Comparison of ENCODE assay signal across 11 cellular contexts in the genomic region with DNA sequence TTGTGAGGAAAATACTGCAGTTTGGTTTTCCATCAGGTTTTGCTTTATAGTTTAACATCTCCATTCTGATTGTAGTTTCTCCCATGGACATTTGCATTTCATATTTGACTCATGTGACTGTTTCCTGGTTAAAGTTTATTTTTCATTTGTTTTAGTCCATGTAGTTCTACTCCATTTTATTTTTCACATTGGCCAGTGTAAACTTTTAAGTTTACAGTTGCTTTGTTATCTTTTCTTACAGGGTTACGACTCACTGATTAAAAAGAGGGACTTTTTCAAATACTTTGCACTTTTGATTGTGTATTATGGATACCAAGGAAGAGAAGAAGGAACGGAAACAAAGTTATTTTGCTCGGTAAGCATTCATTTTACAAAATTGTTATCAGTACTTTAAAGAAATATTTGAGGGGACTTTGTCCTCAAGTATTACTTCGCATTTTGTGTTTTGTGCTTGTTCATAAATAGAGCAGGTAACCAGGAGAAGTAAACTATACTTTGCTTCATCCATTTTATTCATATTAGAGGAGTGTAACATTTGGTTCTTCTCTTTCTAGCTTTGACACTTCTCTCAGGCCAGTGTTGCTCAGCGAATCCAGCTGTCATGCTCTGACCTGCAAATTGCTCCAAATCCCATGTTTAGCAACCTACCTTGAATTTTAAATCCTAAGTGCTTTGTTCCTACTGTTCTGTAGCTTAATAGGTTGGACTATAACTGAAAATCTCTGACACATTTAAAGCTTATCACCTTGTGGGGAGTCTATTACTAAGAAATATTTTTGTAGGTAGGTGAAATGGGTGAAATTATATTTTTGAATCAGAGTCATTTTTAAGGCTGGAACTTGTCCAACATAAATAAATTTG. TPM values are rescaled to one million over a fixed set of nuclear protein-coding genes. Genes with fewer than 3 reads are reported as not detected.
DNase-seq lines count a peak whose midpoint lies in the region; ATAC-seq and TF ChIP-seq lines count a peak whose summit lies in the region.
"Had no signal": no experiment of that assay in that cellular context is flagged by ENCODE, and none has a peak within 500 bp of the region (broad histone marks: within the 10 kb centered on the region; RNA-seq: fewer than 3 reads in every experiment).

No MANE protein-coding gene starts in this region.

- ATAC-seq in activated CD8-positive, alpha-beta T cell treated with anti-CD3 and anti-CD28 coated beads for 36 hours = no peak
- no peak for ATAC-seq in activated CD8-positive, alpha-beta T cell treated with anti-CD3 and anti-CD28 coated beads, Interleukin-2, amount 10 ng/mL, durations not matched to agents 7 days and 5 days
- ATAC-seq in activated B cell treated with CpG ODN at 0.5 μM for 24 hours (ENCODE audit: low read depth) = no peak
- ATAC-seq in left lobe of liver = peak; percentile 53

- no peaks in the 10 kb centered on the region for H3K36me3 ChIP-seq in transverse colon

- H3K4me3 Mint-ChIP-seq in activated CD8-positive, alpha-beta T cell treated with anti-CD3 and anti-CD28 coated beads for 36 hours = no peak overlapping the region
- H3K4me3 Mint-ChIP-seq in activated CD8-positive, alpha-beta T cell treated with anti-CD3 and anti-CD28 coated beads, Interleukin-2, amount 10 ng/mL, durations not matched to agents 7 days and 5 days = no peak overlapping the region
- H3K4me3 Mint-ChIP-seq in activated B cell treated with CpG ODN at 0.5 μM for 24 hours = peak overlapping the region; percentile 64

- H3K9me3 ChIP-seq in transverse colon = no peaks in the 10 kb centered on the region

- peaks cover 45% of the 10 kb centered on the region for H3K36me3 Mint-ChIP-seq in activated CD8-positive, alpha-beta T cell treated with anti-CD3 and anti-CD28 coated beads for 36 hours (ENCODE audit: low read depth)
- H3K36me3 Mint-ChIP-seq in activated CD8-positive, alpha-beta T cell treated with anti-CD3 and anti-CD28 coated beads, Interleukin-2, amount 10 ng/mL, durations not matched to agents 7 days and 5 days (ENCODE audit: low read depth) = peaks cover 41% of the 10 kb centered on the region
- peaks cover 22% of the 10 kb centered on the region for H3K36me3 Mint-ChIP-seq in activated B cell treated with CpG ODN at 0.5 μM for 24 hours (ENCODE audit: low read depth)

- peaks cover 52% of the 10 kb centered on the region for H3K4me1 Mint-ChIP-seq in activated CD8-positive, alpha-beta T cell treated with anti-CD3 and anti-CD28 coated beads for 36 hours (ENCODE audit: low read depth)
- peaks cover 21% of the 10 kb centered on the region for H3K4me1 Mint-ChIP-seq in activated CD8-positive, alpha-beta T cell treated with anti-CD3 and anti-CD28 coated beads, Interleukin-2, amount 10 ng/mL, durations not matched to agents 7 days and 5 days (ENCODE audit: low read depth)
- peaks cover 67% of the 10 kb centered on the region for H3K4me1 Mint-ChIP-seq in activated B cell treated with CpG ODN at 0.5 μM for 24 hours

- no peak for DNase-seq in activated CD8-positive, alpha-beta T cell treated with anti-CD3 and anti-CD28 coated beads for 36 hours
- no peak for DNase-seq in activated CD8-positive, alpha-beta T cell treated with anti-CD3 and anti-CD28 coated beads, Interleukin-2, amount 10 ng/mL, durations not matched to agents 7 days and 5 days
- DNase-seq in activated B cell treated with CpG ODN at 0.5 μM for 24 hours (no peak), left lobe of liver (ENCODE audit: low spot score) (no peak), transverse colon (no peak), NCI-H82 treated with DMSO at 0.1 percent for 48 hours (lab: John Stamatoyannopoulos, UW; ENCODE audit: unreplicated experiment) (no peak), posterior vena cava (ENCODE audit: low spot score) (no peak), NCI-H446 treated with DMSO at 0.1 percent for 48 hours (lab: John Stamatoyannopoulos, UW) (no peak)
- DNase-seq: Kasumi-1 had no signal

- in situ Hi-C loops in transverse colon (cut with MboI; ENCODE audit: low pct_ligation_motif_present in 1 of 4, low pct_unique_long_range_greater_than_20kb in 1 of 4, low sequenced_read_pairs in 3 of 4) = no loop called here

- 53 to 63% methylated on average over 5 of the region's 5 CpGs for WGBS in transverse colon (ENCODE audit: low coverage in 1 of 2), 2 donors

- intact Hi-C loops in activated CD8-positive, alpha-beta T cell treated with anti-CD3 and anti-CD28 coated beads for 36 hours (cut with micrococcal nuclease) = no loop called here
- intact Hi-C loops in activated B cell treated with CpG ODN at 0.5 μM for 24 hours (cut with micrococcal nuclease) (loop anchor here (2.0 kb wide), 1 partner anchor 14 kb away; no protein-coding TSS in a partner anchor), transverse colon (cut with DNase I; ENCODE audit: low total_unique reads) (loop anchor here (1.0 kb wide), 1 partner anchor 23 kb away; no protein-coding TSS in a partner anchor), posterior vena cava (cut with DNase I) (no loop called here)

- no peak for TF ChIP-seq POLR2A in transverse colon (IDR thresholded peaks at IDR 0.05)

- H3K27me3 ChIP-seq in transverse colon = no peaks in the 10 kb centered on the region

- peak overlapping the region; percentile 4 to 37 (median 16) for H3K27ac ChIP-seq in transverse colon
- H3K27ac ChIP-seq: SK-N-MC had no signal

- POLR2A ChIA-PET in activated CD8-positive, alpha-beta T cell treated with anti-CD3 and anti-CD28 coated beads for 36 hours (lab: Charles Lee) = no interaction called here
- POLR2A ChIA-PET in activated CD8-positive, alpha-beta T cell treated with anti-CD3 and anti-CD28 coated beads, Interleukin-2, amount 10 ng/mL, durations not matched to agents 7 days and 5 days (lab: Charles Lee) = no interaction called here
- POLR2A ChIA-PET in activated B cell treated with CpG ODN at 0.5 μM for 24 hours (lab: Charles Lee) = interaction anchor here (1.4 kb wide), 1 partner anchor 25 kb away, joined by 7 read pairs; the partner anchor contains the start of gene NCOA7

- H3K4me1 ChIP-seq in transverse colon = peaks cover 0 to 56% (median 18%) of the 10 kb centered on the region in 4 donors

- no peak overlapping the region for H3K4me3 ChIP-seq in transverse colon
- H3K4me3 ChIP-seq: lung, SK-N-MC had no signal

- no peaks in the 10 kb centered on the region for H3K27me3 Mint-ChIP-seq in activated CD8-positive, alpha-beta T cell treated with anti-CD3 and anti-CD28 coated beads for 36 hours
- no peaks in the 10 kb centered on the region for H3K27me3 Mint-ChIP-seq in activated CD8-positive, alpha-beta T cell treated with anti-CD3 and anti-CD28 coated beads, Interleukin-2, amount 10 ng/mL, durations not matched to agents 7 days and 5 days (ENCODE audit: low read depth)
- no peaks in the 10 kb centered on the region for H3K27me3 Mint-ChIP-seq in activated B cell treated with CpG ODN at 0.5 μM for 24 hours

- TF ChIP-seq EP300 in transverse colon (IDR thresholded peaks at IDR 0.05; ENCODE audit: low read depth) = no peak

- TF ChIP-seq CTCF in activated CD8-positive, alpha-beta T cell treated with anti-CD3 and anti-CD28 coated beads for 36 hours (IDR thresholded peaks at IDR 0.05) = no peak
- TF ChIP-seq CTCF in activated B cell treated with CpG ODN at 0.5 μM for 24 hours (IDR thresholded peaks at IDR 0.05) (no peak), transverse colon (IDR thresholded peaks at IDR 0.05) (no peak)

- peak overlapping the region; percentile 21 for H3K27ac Mint-ChIP-seq in activated CD8-positive, alpha-beta T cell treated with anti-CD3 and anti-CD28 coated beads for 36 hours
- H3K27ac Mint-ChIP-seq in activated CD8-positive, alpha-beta T cell treated with anti-CD3 and anti-CD28 coated beads, Interleukin-2, amount 10 ng/mL, durations not matched to agents 7 days and 5 days = no peak overlapping the region
- H3K27ac Mint-ChIP-seq in activated B cell treated with CpG ODN at 0.5 μM for 24 hours = peak overlapping the region; percentile 65

- no peaks in the 10 kb centered on the region for H3K9me3 Mint-ChIP-seq in activated CD8-positive, alpha-beta T cell treated with anti-CD3 and anti-CD28 coated beads for 36 hours
- no peaks in the 10 kb centered on the region for H3K9me3 Mint-ChIP-seq in activated CD8-positive, alpha-beta T cell treated with anti-CD3 and anti-CD28 coated beads, Interleukin-2, amount 10 ng/mL, durations not matched to agents 7 days and 5 days (ENCODE audit: insufficient read depth)
- no peaks in the 10 kb centered on the region for H3K9me3 Mint-ChIP-seq in activated B cell treated with CpG ODN at 0.5 μM for 24 hours

- CTCF ChIA-PET in activated CD8-positive, alpha-beta T cell treated with anti-CD3 and anti-CD28 coated beads for 36 hours (lab: Charles Lee) = interaction anchor here (1.0 kb wide), 1 partner anchor 141 kb away, joined by 4 read pairs; no protein-coding TSS in a partner anchor
- CTCF ChIA-PET in activated CD8-positive, alpha-beta T cell treated with anti-CD3 and anti-CD28 coated beads, Interleukin-2, amount 10 ng/mL, durations not matched to agents 7 days and 5 days (lab: Charles Lee) = interaction anchor here (1.0 kb wide), 1 partner anchor 141 kb away, joined by 4 read pairs; the partner anchor contains the start of gene HINT3
- CTCF ChIA-PET in activated B cell treated with CpG ODN at 0.5 μM for 24 hours (lab: Charles Lee) = no interaction called here

RNA-seq across cellular contexts. Expression of gene NCOA7, which starts 24.5 kb away (rescaled TPM):
- total RNA-seq in activated CD8-positive, alpha-beta T cell treated with anti-CD3 and anti-CD28 coated beads for 36 hours = 10 to 100 TPM; 43.4 to 44.9 TPM
- total RNA-seq in activated CD8-positive, alpha-beta T cell treated with anti-CD3 and anti-CD28 coated beads, Interleukin-2, amount 10 ng/mL, durations not matched to agents 7 days and 5 days = 10 to 100 TPM; 27.8 to 31.7 TPM
- 29.2 and 33.4 TPM in 2 replicates for total RNA-seq in activated B cell treated with CpG ODN at 0.5 μM for 24 hours
- total RNA-seq in left lobe of liver = 12.4 TPM
- total RNA-seq in transverse colon = 10 to 100 TPM; 16.7 to 28.3 (median 21.2) TPM
- 10 to 100 TPM; 41.5 to 43.3 TPM for total RNA-seq in posterior vena cava

Comparison
In these comparisons a context has a peak if more than half of its experiments do, and no peak if none do; other contexts are left out.
1. intact Hi-C loops: an anchor here in activated B cell treated with CpG ODN at 0.5 μM for 24 hours (2.0 kb wide) and transverse colon (1.0 kb wide); none called in activated CD8-positive, alpha-beta T cell treated with anti-CD3 and anti-CD28 coated beads for 36 hours and posterior vena cava.